9 cellular contexts compared by ENCODE assay signal in genomic region chr11:100686476-100686875, GRCh38. TPM values are rescaled to one million over a fixed set of nuclear protein-coding genes. Genes with fewer than 3 reads are reported as not detected.
DNase-seq lines count a peak whose midpoint lies in the region; ATAC-seq and TF ChIP-seq lines count a peak whose summit lies in the region.
"Had no signal": no experiment of that assay in that cellular context is flagged by ENCODE, and none has a peak within 500 bp of the region (broad histone marks: within the 10 kb centered on the region; RNA-seq: fewer than 3 reads in every experiment).

No MANE protein-coding gene starts in this region.

- H3K4me3 ChIP-seq in GM06990 (replicated peaks; ENCODE audit: low read depth, low read length) (peak overlapping the region; percentile 72), hepatocyte (peak overlapping the region; percentile 85), gastrocnemius medialis (peak overlapping the region; percentile 52 to 69 (median 68))

- in situ Hi-C loops in gastrocnemius medialis (cut with MboI; ENCODE audit: low sequenced_read_pairs in 4 of 4): loop anchor here in 2 of 4 donors (10.0 kb wide), 1 partner anchor 168 kb away; no protein-coding TSS in a partner anchor

- H3K9me3 Mint-ChIP-seq in WTC11: peaks cover 5% of the 10 kb centered on the region

- H3K27me3 Mint-ChIP-seq in WTC11 (ENCODE audit: low read depth): no peaks in the 10 kb centered on the region

- H4K20me1 ChIP-seq in hepatocyte (ENCODE audit: insufficient read depth, poor library complexity, severe bottlenecking): no peaks in the 10 kb centered on the region

- DNase-seq in GM06990 (ENCODE audit: extremely low read depth, insufficient read length) (no peak), WTC11 (ENCODE audit: low spot score) (no peak), hepatocyte (ENCODE audit: low spot score) (no peak), gastrocnemius medialis (no peak), NOMO-1 treated with DMSO at 0.1 percent for 48 hours (lab: John Stamatoyannopoulos, UW; ENCODE audit: unreplicated experiment) (no peak), COLO829 (ENCODE audit: low spot score) (no peak), NCI-H2107 treated with DMSO at 0.1 percent for 48 hours (lab: John Stamatoyannopoulos, UW; ENCODE audit: unreplicated experiment) (no peak)
- DNase-seq: Karpas-422 had no signal

- peak overlapping the region; percentile 100 for H3K27ac Mint-ChIP-seq in WTC11

- ATAC-seq in WTC11 (peak; percentile 16), gastrocnemius medialis (no peak), GM19463 (IDR thresholded peaks at IDR 0.05; ENCODE audit: unreplicated experiment) (no peak)

- peak overlapping the region; percentile 79 for H2AFZ ChIP-seq in hepatocyte

- H3K9me3 ChIP-seq in hepatocyte (ENCODE audit: low read depth) (no peaks in the 10 kb centered on the region), gastrocnemius medialis (no peaks in the 10 kb centered on the region)

- H3K27me3 ChIP-seq in GM06990 (replicated peaks; ENCODE audit: control insufficient read depth, insufficient read depth, low read length) (no peaks in the 10 kb centered on the region), hepatocyte (no peaks in the 10 kb centered on the region), gastrocnemius medialis (no peaks in the 10 kb centered on the region)

- intact Hi-C loops in gastrocnemius medialis (cut with DNase I; ENCODE audit: low total_unique reads): loop anchor here (5.0 kb wide), 1 partner anchor 54 kb away; no protein-coding TSS in a partner anchor

- H3K4me2 ChIP-seq in hepatocyte: peak overlapping the region; percentile 79

- peaks cover 9% of the 10 kb centered on the region for H3K36me3 Mint-ChIP-seq in WTC11

- H3K9me2 ChIP-seq in hepatocyte (replicated peaks; ENCODE audit: insufficient read depth): no peaks in the 10 kb centered on the region

- TF ChIP-seq POLR2A in gastrocnemius medialis (IDR thresholded peaks at IDR 0.05): no peak

- TF ChIP-seq CTCF in GM06990 (IDR thresholded peaks at IDR 0.05; ENCODE audit: insufficient read depth, low read length, poor library complexity, severe bottlenecking) (no peak), WTC11 (IDR thresholded peaks at IDR 0.05) (no peak), hepatocyte (IDR thresholded peaks at IDR 0.05; ENCODE audit: poor library complexity) (no peak), gastrocnemius medialis (IDR thresholded peaks at IDR 0.05 in 4 of 5, conservative IDR thresholded peaks at IDR 0.05 in 1 of 5) (no peak)

- WGBS in hepatocyte (ENCODE audit: low lambda C conversion rate, missing lambda C conversion rate): 16% methylated on average over 10 of the region's 10 CpGs

- POLR2A ChIA-PET in WTC11 (lab: Charles Lee): no interaction called here

- peaks cover 35% of the 10 kb centered on the region for H3K79me2 ChIP-seq in hepatocyte

- peaks cover 59% of the 10 kb centered on the region for H3K4me1 Mint-ChIP-seq in WTC11

- peak overlapping the region; percentile 91 for H3K27ac ChIP-seq in hepatocyte
- peak overlapping the region; percentile 77 to 90 (median 84) for H3K27ac ChIP-seq in gastrocnemius medialis

- CTCF ChIA-PET in WTC11 (lab: Charles Lee): no interaction called here

- peaks cover 15% of the 10 kb centered on the region for H3K4me1 ChIP-seq in hepatocyte (ENCODE audit: insufficient read depth)
- H3K4me1 ChIP-seq in gastrocnemius medialis: peaks cover 7 to 27% of the 10 kb centered on the region in 2 donors

- peak overlapping the region; percentile 91 for H3K4me3 Mint-ChIP-seq in WTC11

- H3K36me3 ChIP-seq in GM06990 (ENCODE audit: control insufficient read depth, insufficient read depth, low read length): no peaks in the 10 kb centered on the region
- H3K36me3 ChIP-seq in hepatocyte (replicated peaks; ENCODE audit: insufficient read depth, low read depth): no peaks in the 10 kb centered on the region
- no peaks in the 10 kb centered on the region for H3K36me3 ChIP-seq in gastrocnemius medialis

TF ChIP-seq in WTC11, 78 proteins besides CTCF, POLR2A, EP300 and RAD21:
- TF ChIP-seq MAX (CRISPR knock-in tag; IDR thresholded peaks at IDR 0.05) (no peak), NFATC4 (CRISPR knock-in tag; IDR thresholded peaks at IDR 0.05) (no peak), ZNF232 (CRISPR knock-in tag; IDR thresholded peaks at IDR 0.05) (no peak), TCF7 (CRISPR knock-in tag; IDR thresholded peaks at IDR 0.05; ENCODE audit: low read depth) (no peak)
TF ChIP-seq in WTC11: peak in this region for 0.

RNA-seq across cellular contexts. Expression of gene ARHGAP42, which starts 0.6 kb away (rescaled TPM):
- 30.0 to 32.5 TPM (median 31.7 TPM) in 3 replicates for total RNA-seq in WTC11 (2021)
- total RNA-seq in hepatocyte: 26.5 and 36.0 TPM in 2 replicates
- polyA plus RNA-seq in hepatocyte: 8.7 and 11.5 TPM in 2 replicates
- 10 to 100 TPM in 2 of 4 donors, 1 to 10 TPM in 2; 6.0 to 13.9 (median 10.2) TPM for total RNA-seq in gastrocnemius medialis
